In the genomic region with DNA sequence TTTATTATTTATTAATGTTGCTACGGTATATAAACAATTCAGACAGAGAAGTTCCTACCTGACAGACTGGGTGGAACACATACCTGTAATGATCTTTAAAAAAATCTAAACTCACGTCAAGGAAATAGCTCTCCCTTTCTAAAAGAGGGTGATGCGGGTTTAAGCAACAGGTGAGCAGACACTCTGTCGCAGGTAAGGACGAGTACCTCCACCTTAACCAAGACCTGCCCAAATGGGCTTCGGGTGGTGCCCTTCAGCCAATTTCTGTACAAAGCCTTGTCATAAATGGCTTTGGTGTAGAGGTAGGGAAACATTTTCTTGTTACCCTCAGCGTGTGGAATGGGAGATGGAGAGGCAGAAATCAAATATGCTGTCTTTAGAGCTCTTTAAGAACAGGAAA, we compare ENCODE assay signal across 20 cellular contexts.
DNase-seq lines count a peak whose midpoint lies in the region; ATAC-seq and TF ChIP-seq lines count a peak whose summit lies in the region.
"Had no signal": no experiment of that assay in that cellular context is flagged by ENCODE, and none has a peak within 500 bp of the region (broad histone marks: within the 10 kb centered on the region; RNA-seq: fewer than 3 reads in every experiment).

No MANE protein-coding gene starts in this region.

- CTCF ChIA-PET in activated CD4-positive, alpha-beta T cell treated with anti-CD3 and anti-CD28 coated beads for 36 hours (lab: Charles Lee): no interaction called here
- CTCF ChIA-PET in PC-9 (lab: Charles Lee): no interaction called here

- H3K9me3 Mint-ChIP-seq in activated CD4-positive, alpha-beta T cell treated with anti-CD3 and anti-CD28 coated beads for 36 hours (ENCODE audit: low read depth): no peaks in the 10 kb centered on the region
- H3K9me3 Mint-ChIP-seq in type B pancreatic cell: no peaks in the 10 kb centered on the region
- H3K9me3 Mint-ChIP-seq: CD4-positive, alpha-beta T cell had no signal

- no peaks in the 10 kb centered on the region for H3K27me3 Mint-ChIP-seq in activated CD4-positive, alpha-beta T cell treated with anti-CD3 and anti-CD28 coated beads for 36 hours
- H3K27me3 Mint-ChIP-seq in type B pancreatic cell: no peaks in the 10 kb centered on the region
- H3K27me3 Mint-ChIP-seq: B cell; CD4-positive, alpha-beta T cell had no signal

- no peak overlapping the region for H2AFZ ChIP-seq in PC-9
- H2AFZ ChIP-seq: GM23248 had no signal

- peaks cover 54% of the 10 kb centered on the region for H3K36me3 Mint-ChIP-seq in activated CD4-positive, alpha-beta T cell treated with anti-CD3 and anti-CD28 coated beads for 36 hours (ENCODE audit: low read depth)
- peaks cover 37% of the 10 kb centered on the region for H3K36me3 Mint-ChIP-seq in type B pancreatic cell

- H3K79me2 ChIP-seq in PC-9 (ENCODE audit: low read depth): 0 out of 2 replicates have a peak, but pooled peaks cover 10% of the 10 kb centered on the region

- H3K9me3 ChIP-seq in left ventricle myocardium inferior (replicated peaks): no peaks in the 10 kb centered on the region
- H3K9me3 ChIP-seq in lower lobe of right lung: no peaks in the 10 kb centered on the region
- H3K9me3 ChIP-seq in PC-9 (ENCODE audit: insufficient read depth, low read depth): no peaks in the 10 kb centered on the region
- H3K9me3 ChIP-seq: Caco-2 had no signal

- H3K4me3 ChIP-seq in left ventricle myocardium inferior (no peak overlapping the region), lower lobe of right lung (no peak overlapping the region), PC-9 (no peak overlapping the region)
- H3K4me3 ChIP-seq: GM23248, K562 had no signal

- H4K20me1 ChIP-seq in PC-9 (ENCODE audit: insufficient read depth): peaks cover 7% of the 10 kb centered on the region; the same call in 1 of the 2 replicates

- H3K27ac ChIP-seq in left ventricle myocardium inferior (replicated peaks) (peak overlapping the region; percentile 60), lower lobe of right lung (peak overlapping the region; percentile 67), PC-9 (no peak overlapping the region)
- H3K27ac ChIP-seq: 22Rv1, GM23248 had no signal

- H3K27ac Mint-ChIP-seq in activated CD4-positive, alpha-beta T cell treated with anti-CD3 and anti-CD28 coated beads for 36 hours: peak overlapping the region; percentile 20
- H3K27ac Mint-ChIP-seq in type B pancreatic cell: peak overlapping the region; percentile 74
- H3K27ac Mint-ChIP-seq: B cell; CD4-positive, alpha-beta T cell had no signal

- DNase-seq in activated CD4-positive, alpha-beta T cell treated with anti-CD3 and anti-CD28 coated beads for 36 hours: no peak
- DNase-seq in activated CD4-positive, alpha-beta T cell treated with anti-CD3 and anti-CD28 coated beads for 4 hours: no peak
- DNase-seq in left ventricle myocardium inferior (no peak), left ventricle myocardium superior (no peak), lower lobe of right lung (no peak), type B pancreatic cell (ENCODE audit: extremely low spot score, unreplicated experiment) (no peak), PC-9 (no peak)
- DNase-seq: Caco-2; CD4-positive, alpha-beta T cell; DMS153; GF-D8; GM23248; NCI-H1105 treated with DMSO at 0.1 percent for 48 hours; NCI-H1694; SHP77 treated with DMSO at 0.1 percent for 48 hours had no signal

- ATAC-seq in activated CD4-positive, alpha-beta T cell treated with anti-CD3 and anti-CD28 coated beads for 36 hours: no peak
- no peak for ATAC-seq in left ventricle myocardium superior
- ATAC-seq in lower lobe of right lung: no peak
- no peak for ATAC-seq in GM19351 (IDR thresholded peaks at IDR 0.05; ENCODE audit: unreplicated experiment)
- ATAC-seq: HCT116, K562 had no signal

- H3K4me1 Mint-ChIP-seq in activated CD4-positive, alpha-beta T cell treated with anti-CD3 and anti-CD28 coated beads for 36 hours: peaks cover 84% of the 10 kb centered on the region
- peaks cover 29% of the 10 kb centered on the region for H3K4me1 Mint-ChIP-seq in type B pancreatic cell (ENCODE audit: unreplicated experiment)

- BruUV-seq in PC-9 (replicated peaks; lab: Mats Ljungman, UMichigan): no TSS peak

- H3K9me2 ChIP-seq in PC-9 (ENCODE audit: insufficient read depth): no peaks in the 10 kb centered on the region

- intact Hi-C loops in activated CD4-positive, alpha-beta T cell treated with anti-CD3 and anti-CD28 coated beads for 36 hours (cut with DNase I, micrococcal nuclease): no loop called here
- intact Hi-C loops in left ventricle myocardium inferior (cut with micrococcal nuclease): no loop called here
- intact Hi-C loops in left ventricle myocardium superior (cut with micrococcal nuclease): no loop called here
- intact Hi-C loops in lower lobe of right lung (cut with DNase I): no loop called here
- intact Hi-C loops in PC-9 (cut with micrococcal nuclease; ENCODE audit: unreplicated experiment): no loop called here

- no peak overlapping the region for H3K4me3 Mint-ChIP-seq in activated CD4-positive, alpha-beta T cell treated with anti-CD3 and anti-CD28 coated beads for 36 hours
- no peak overlapping the region for H3K4me3 Mint-ChIP-seq in type B pancreatic cell
- H3K4me3 Mint-ChIP-seq: B cell; CD4-positive, alpha-beta T cell had no signal

- H3K36me3 ChIP-seq in left ventricle myocardium inferior (no peaks in the 10 kb centered on the region), lower lobe of right lung (no peaks in the 10 kb centered on the region), PC-9 (ENCODE audit: low read depth) (no peaks in the 10 kb centered on the region)

- H3K4me2 ChIP-seq in PC-9: no peak overlapping the region

- no peaks in the 10 kb centered on the region for H3F3A ChIP-seq in PC-9 (ENCODE audit: insufficient read depth, low read depth)

- H3K4me1 ChIP-seq in left ventricle myocardium inferior (peaks cover 84% of the 10 kb centered on the region), lower lobe of right lung (peaks cover 74% of the 10 kb centered on the region), PC-9 (replicated peaks; ENCODE audit: insufficient read depth) (no peaks in the 10 kb centered on the region)
- H3K4me1 ChIP-seq: Caco-2 had no signal

- no peaks in the 10 kb centered on the region for H3K27me3 ChIP-seq in left ventricle myocardium inferior (ENCODE audit: low read depth)
- no peaks in the 10 kb centered on the region for H3K27me3 ChIP-seq in lower lobe of right lung (ENCODE audit: low read depth)
- no peaks in the 10 kb centered on the region for H3K27me3 ChIP-seq in PC-9 (ENCODE audit: insufficient read depth, low read depth)

- TF ChIP-seq CTCF in left ventricle myocardium inferior (IDR thresholded peaks at IDR 0.05; ENCODE audit: borderline replicate concordance): no peak
- no peak for TF ChIP-seq CTCF in lower lobe of right lung (IDR thresholded peaks at IDR 0.05)
- TF ChIP-seq CTCF in type B pancreatic cell (conservative IDR thresholded peaks at IDR 0.05): no peak
- TF ChIP-seq CTCF in PC-9 (conservative IDR thresholded peaks at IDR 0.05): no peak

- POLR2A ChIA-PET in activated CD4-positive, alpha-beta T cell treated with anti-CD3 and anti-CD28 coated beads for 36 hours (lab: Charles Lee): no interaction called here
- POLR2A ChIA-PET in PC-9 (lab: Charles Lee; ENCODE audit: unreplicated experiment): no interaction called here
